Comparison of ENCODE assay signal across 17 cellular contexts in the genomic region with DNA sequence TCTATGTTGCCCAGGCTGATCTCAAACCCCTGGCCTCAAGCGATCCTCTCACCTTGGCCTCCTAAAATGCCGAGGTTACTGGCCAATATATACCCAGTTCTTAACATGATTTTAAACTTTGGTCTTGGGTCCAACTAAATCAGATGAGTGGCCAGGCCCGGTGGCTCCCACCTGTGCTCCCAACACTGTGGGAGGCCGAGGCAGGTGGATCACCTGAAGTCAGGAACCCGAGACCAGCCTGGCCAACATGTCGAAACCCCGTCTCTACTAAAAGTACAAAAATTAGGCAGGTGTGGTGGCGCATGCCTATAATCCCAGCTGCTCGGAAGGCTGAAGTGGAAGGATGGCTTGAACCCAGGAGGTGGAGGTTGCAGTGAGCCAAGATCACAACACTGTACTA. TPM values are rescaled to one million over a fixed set of nuclear protein-coding genes. Genes with fewer than 3 reads are reported as not detected.
DNase-seq lines count a peak whose midpoint lies in the region.
"Had no signal": no experiment of that assay in that cellular context is flagged by ENCODE, and none has a peak within 500 bp of the region (broad histone marks: within the 10 kb centered on the region; RNA-seq: fewer than 3 reads in every experiment).

No MANE protein-coding gene starts in this region.

- H3K4me1 ChIP-seq in BLaER1 = peaks cover 42% of the 10 kb centered on the region
- peaks cover 39% of the 10 kb centered on the region for H3K4me1 ChIP-seq in Karpas-422 (ENCODE audit: low read length)
- H3K4me1 ChIP-seq: BE2C had no signal

- H2AFZ ChIP-seq in Karpas-422 (ENCODE audit: low read length) = no peak overlapping the region
- H2AFZ ChIP-seq: GM23338 had no signal

- H3K9ac ChIP-seq in BLaER1 (no peak overlapping the region), Karpas-422 (ENCODE audit: low read length) (no peak overlapping the region)

- H4K20me1 ChIP-seq in BLaER1 = no peaks in the 10 kb centered on the region
- no peaks in the 10 kb centered on the region for H4K20me1 ChIP-seq in Karpas-422 (ENCODE audit: insufficient read depth, low read depth, low read length)

- H3K9me2 ChIP-seq in Karpas-422 (replicated peaks; ENCODE audit: insufficient read depth, low read length) = no peaks in the 10 kb centered on the region

- H3K4me3 ChIP-seq in BLaER1 (no peak overlapping the region), Karpas-422 (ENCODE audit: low read length) (no peak overlapping the region)
- H3K4me3 ChIP-seq: GM23338 had no signal

- H3K36me3 ChIP-seq in BLaER1 (no peaks in the 10 kb centered on the region), Karpas-422 (ENCODE audit: insufficient read depth, low read length) (0 out of 2 replicates have a peak, but pooled peaks cover 3% of the 10 kb centered on the region)
- H3K36me3 ChIP-seq: BE2C had no signal

- no peak overlapping the region for H3K27ac ChIP-seq in BLaER1
- H3K27ac ChIP-seq in Karpas-422 (ENCODE audit: low read length) = no peak overlapping the region
- H3K27ac ChIP-seq: C4-2B had no signal

- H3K27me3 ChIP-seq in BLaER1 (no peaks in the 10 kb centered on the region), Karpas-422 (ENCODE audit: low read length) (no peaks in the 10 kb centered on the region)
- H3K27me3 ChIP-seq: BE2C had no signal

- H3K9me3 ChIP-seq in BLaER1 (no peaks in the 10 kb centered on the region), Karpas-422 (ENCODE audit: low read length) (no peaks in the 10 kb centered on the region)
- H3K9me3 ChIP-seq: BE2C had no signal

- H3K79me2 ChIP-seq in Karpas-422 (ENCODE audit: low read length) = no peaks in the 10 kb centered on the region

- in situ Hi-C loops in G401 (cut with HindIII; ENCODE audit: low sequenced_read_pairs) = loop anchor here (25.0 kb wide), 2 partner anchors 137 to 487 kb away; partner anchors contain the start of gene IRF2BP2

- peak; percentile 57 for DNase-seq in activated effector memory CD4-positive, alpha-beta T cell treated with anti-CD3 and anti-CD28 coated beads, Interleukin-2, amount 50 U/mL, for 16 hours
- no peak for DNase-seq in activated effector memory CD4-positive, alpha-beta T cell treated with Interleukin-2 at 50 U/mL for 16 hours
- DNase-seq in Karpas-422 (no peak), NK-92 (lab: John Stamatoyannopoulos, UW; ENCODE audit: unreplicated experiment) (no peak), G401 (ENCODE audit: low spot score) (no peak), Kasumi-1 (lab: John Stamatoyannopoulos, UW) (no peak)
- DNase-seq in activated CD8-positive, alpha-beta memory T cell treated with anti-CD3 and anti-CD28 coated beads, Interleukin-2, amount 50 U/mL, for 48 hours = peak; percentile 30
- DNase-seq: ACHN; BE2C; CD4-positive, alpha-beta T cell; DMS153; DMS79; GF-D8; HCEC 1CT had no signal

- H3K4me2 ChIP-seq in BLaER1 (peak overlapping the region; percentile 71; the same call in 1 of the 2 replicates), Karpas-422 (ENCODE audit: low read depth, low read length, poor library complexity, severe bottlenecking) (peak overlapping the region; percentile 88)
- H3K4me2 ChIP-seq: GM23338 had no signal

RNA-seq across cellular contexts. Expression of gene TOMM20, which starts 29.6 kb away (rescaled TPM):
- total RNA-seq in Karpas-422 (2014; rRNA removed; shearing (Covaris generic); ENCODE audit: low replicate concordance) = 60.0 and 113 TPM in 2 replicates
- 138 and 157 TPM in 2 replicates for total RNA-seq in G401 (2014; rRNA removed; shearing (Covaris generic))

Comparison
In these comparisons a context has a peak if more than half of its experiments do, and no peak if none do; other contexts are left out.
1. DNase-seq: peak in activated effector memory CD4-positive, alpha-beta T cell treated with anti-CD3 and anti-CD28 coated beads, Interleukin-2, amount 50 U/mL, for 16 hours (single experiment) and activated CD8-positive, alpha-beta memory T cell treated with anti-CD3 and anti-CD28 coated beads, Interleukin-2, amount 50 U/mL, for 48 hours (single experiment); none in activated effector memory CD4-positive, alpha-beta T cell treated with Interleukin-2 at 50 U/mL for 16 hours (single experiment), Karpas-422 (single experiment), NK-92 (single experiment), G401 (single experiment) and Kasumi-1 (0 of 2).